ENCODE assay signal across 8 cellular contexts in genomic region chr1:230753586-230754251, GRCh38.
DNase-seq lines count a peak whose midpoint lies in the region; ATAC-seq and TF ChIP-seq lines count a peak whose summit lies in the region.

No MANE protein-coding gene starts in this region.

- DNase-seq in GM10248 (ENCODE audit: extremely low spot score) (peak; percentile 52), NCI-H1092 (lab: John Stamatoyannopoulos, UW) (peak; percentile 87), hepatic stellate cell (ENCODE audit: low spot score) (peak; percentile 27), skeletal muscle cell (ENCODE audit: low read depth) (no peak), COLO829 (ENCODE audit: low spot score) (no peak), NCI-H128 (lab: John Stamatoyannopoulos, UW; ENCODE audit: unreplicated experiment) (no peak)
- DNase-seq in activated T-cell treated with anti-CD3 and anti-CD28 coated beads, Interleukin-2, amount 50 U/mL, for 48 hours, result peak; percentile 25 to 37

- no peak for TF ChIP-seq CTCF in GM10248 (IDR thresholded peaks at IDR 0.05; ENCODE audit: control extremely low read depth, extremely low read depth, low read depth, missing control alignments)

- POLR2A ChIA-PET in GM10248 (lab: Yijun Ruan, JAX), result no interaction called here

- CTCF ChIA-PET in GM10248 (lab: Yijun Ruan, JAX), result no interaction called here

- ATAC-seq in GM19463 (IDR thresholded peaks at IDR 0.05; ENCODE audit: unreplicated experiment), result no peak

- H3K4me3 ChIP-seq in skeletal muscle cell (ENCODE audit: low read depth, low read length), result peak overlapping the region; percentile 24

Comparison
In these comparisons a context has a peak if more than half of its experiments do, and no peak if none do; other contexts are left out.
1. DNase-seq: peak in GM10248 (single experiment), NCI-H1092 (single experiment), activated T-cell treated with anti-CD3 and anti-CD28 coated beads, Interleukin-2, amount 50 U/mL, for 48 hours (2 of 2) and hepatic stellate cell (single experiment); none in skeletal muscle cell (single experiment), COLO829 (single experiment) and NCI-H128 (single experiment).